ENCODE assay signal across 1 cellular context in the genomic region with DNA sequence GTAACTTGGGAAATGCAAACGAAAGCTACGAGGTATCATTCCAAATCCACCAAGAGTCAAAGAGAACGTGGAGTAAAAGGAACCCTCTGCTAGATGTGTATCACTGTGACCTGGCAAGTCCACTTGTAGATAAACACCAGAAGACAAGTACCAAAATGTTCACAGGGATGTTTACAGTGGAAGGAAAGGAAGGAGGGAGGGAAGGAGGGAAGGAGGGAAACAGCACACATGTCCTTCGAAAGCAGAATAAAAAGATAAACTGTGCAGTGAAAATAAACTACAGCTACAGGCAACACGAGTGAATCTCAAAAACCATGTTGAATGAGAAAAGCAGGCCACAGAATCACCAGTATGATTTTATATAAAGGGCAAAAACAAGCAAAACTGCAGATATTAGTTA.
TF ChIP-seq lines count a peak whose summit lies in the region.

No MANE protein-coding gene starts in this region.

TF ChIP-seq in WTC11, 78 proteins besides CTCF, POLR2A, EP300 and RAD21 (continued from another document):
- TF ChIP-seq, protein P1, sequence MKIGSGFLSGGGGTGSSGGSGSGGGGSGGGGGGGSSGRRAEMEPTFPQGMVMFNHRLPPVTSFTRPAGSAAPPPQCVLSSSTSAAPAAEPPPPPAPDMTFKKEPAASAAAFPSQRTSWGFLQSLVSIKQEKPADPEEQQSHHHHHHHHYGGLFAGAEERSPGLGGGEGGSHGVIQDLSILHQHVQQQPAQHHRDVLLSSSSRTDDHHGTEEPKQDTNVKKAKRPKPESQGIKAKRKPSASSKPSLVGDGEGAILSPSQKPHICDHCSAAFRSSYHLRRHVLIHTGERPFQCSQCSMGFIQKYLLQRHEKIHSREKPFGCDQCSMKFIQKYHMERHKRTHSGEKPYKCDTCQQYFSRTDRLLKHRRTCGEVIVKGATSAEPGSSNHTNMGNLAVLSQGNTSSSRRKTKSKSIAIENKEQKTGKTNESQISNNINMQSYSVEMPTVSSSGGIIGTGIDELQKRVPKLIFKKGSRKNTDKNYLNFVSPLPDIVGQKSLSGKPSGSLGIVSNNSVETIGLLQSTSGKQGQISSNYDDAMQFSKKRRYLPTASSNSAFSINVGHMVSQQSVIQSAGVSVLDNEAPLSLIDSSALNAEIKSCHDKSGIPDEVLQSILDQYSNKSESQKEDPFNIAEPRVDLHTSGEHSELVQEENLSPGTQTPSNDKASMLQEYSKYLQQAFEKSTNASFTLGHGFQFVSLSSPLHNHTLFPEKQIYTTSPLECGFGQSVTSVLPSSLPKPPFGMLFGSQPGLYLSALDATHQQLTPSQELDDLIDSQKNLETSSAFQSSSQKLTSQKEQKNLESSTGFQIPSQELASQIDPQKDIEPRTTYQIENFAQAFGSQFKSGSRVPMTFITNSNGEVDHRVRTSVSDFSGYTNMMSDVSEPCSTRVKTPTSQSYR (CRISPR knock-in tag; IDR thresholded peaks at IDR 0.05): no peak
- TF ChIP-seq, protein P2, sequence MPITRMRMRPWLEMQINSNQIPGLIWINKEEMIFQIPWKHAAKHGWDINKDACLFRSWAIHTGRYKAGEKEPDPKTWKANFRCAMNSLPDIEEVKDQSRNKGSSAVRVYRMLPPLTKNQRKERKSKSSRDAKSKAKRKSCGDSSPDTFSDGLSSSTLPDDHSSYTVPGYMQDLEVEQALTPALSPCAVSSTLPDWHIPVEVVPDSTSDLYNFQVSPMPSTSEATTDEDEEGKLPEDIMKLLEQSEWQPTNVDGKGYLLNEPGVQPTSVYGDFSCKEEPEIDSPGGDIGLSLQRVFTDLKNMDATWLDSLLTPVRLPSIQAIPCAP (CRISPR knock-in tag; IDR thresholded peaks at IDR 0.05): no peak
- TF ChIP-seq CBFB (CRISPR knock-in tag; IDR thresholded peaks at IDR 0.05; ENCODE audit: low read depth) (no peak), EMX1 (CRISPR knock-in tag; IDR thresholded peaks at IDR 0.05) (no peak), FOXP1 (CRISPR knock-in tag; IDR thresholded peaks at IDR 0.05; ENCODE audit: borderline replicate concordance) (no peak), JUN (CRISPR knock-in tag; IDR thresholded peaks at IDR 0.05) (no peak), ZBTB21 (CRISPR knock-in tag; IDR thresholded peaks at IDR 0.05; ENCODE audit: borderline replicate concordance) (no peak), TCF7 (CRISPR knock-in tag; IDR thresholded peaks at IDR 0.05; ENCODE audit: low read depth) (no peak)
- TF ChIP-seq, protein P3, sequence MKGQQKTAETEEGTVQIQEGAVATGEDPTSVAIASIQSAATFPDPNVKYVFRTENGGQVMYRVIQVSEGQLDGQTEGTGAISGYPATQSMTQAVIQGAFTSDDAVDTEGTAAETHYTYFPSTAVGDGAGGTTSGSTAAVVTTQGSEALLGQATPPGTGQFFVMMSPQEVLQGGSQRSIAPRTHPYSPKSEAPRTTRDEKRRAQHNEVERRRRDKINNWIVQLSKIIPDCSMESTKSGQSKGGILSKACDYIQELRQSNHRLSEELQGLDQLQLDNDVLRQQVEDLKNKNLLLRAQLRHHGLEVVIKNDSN (CRISPR knock-in tag; IDR thresholded peaks at IDR 0.05): no peak
- TF ChIP-seq, protein P4, sequence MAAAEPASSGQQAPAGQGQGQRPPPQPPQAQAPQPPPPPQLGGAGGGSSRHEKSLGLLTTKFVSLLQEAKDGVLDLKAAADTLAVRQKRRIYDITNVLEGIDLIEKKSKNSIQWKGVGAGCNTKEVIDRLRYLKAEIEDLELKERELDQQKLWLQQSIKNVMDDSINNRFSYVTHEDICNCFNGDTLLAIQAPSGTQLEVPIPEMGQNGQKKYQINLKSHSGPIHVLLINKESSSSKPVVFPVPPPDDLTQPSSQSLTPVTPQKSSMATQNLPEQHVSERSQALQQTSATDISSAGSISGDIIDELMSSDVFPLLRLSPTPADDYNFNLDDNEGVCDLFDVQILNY (CRISPR knock-in tag; IDR thresholded peaks at IDR 0.05): no peak
- TF ChIP-seq, protein P5, sequence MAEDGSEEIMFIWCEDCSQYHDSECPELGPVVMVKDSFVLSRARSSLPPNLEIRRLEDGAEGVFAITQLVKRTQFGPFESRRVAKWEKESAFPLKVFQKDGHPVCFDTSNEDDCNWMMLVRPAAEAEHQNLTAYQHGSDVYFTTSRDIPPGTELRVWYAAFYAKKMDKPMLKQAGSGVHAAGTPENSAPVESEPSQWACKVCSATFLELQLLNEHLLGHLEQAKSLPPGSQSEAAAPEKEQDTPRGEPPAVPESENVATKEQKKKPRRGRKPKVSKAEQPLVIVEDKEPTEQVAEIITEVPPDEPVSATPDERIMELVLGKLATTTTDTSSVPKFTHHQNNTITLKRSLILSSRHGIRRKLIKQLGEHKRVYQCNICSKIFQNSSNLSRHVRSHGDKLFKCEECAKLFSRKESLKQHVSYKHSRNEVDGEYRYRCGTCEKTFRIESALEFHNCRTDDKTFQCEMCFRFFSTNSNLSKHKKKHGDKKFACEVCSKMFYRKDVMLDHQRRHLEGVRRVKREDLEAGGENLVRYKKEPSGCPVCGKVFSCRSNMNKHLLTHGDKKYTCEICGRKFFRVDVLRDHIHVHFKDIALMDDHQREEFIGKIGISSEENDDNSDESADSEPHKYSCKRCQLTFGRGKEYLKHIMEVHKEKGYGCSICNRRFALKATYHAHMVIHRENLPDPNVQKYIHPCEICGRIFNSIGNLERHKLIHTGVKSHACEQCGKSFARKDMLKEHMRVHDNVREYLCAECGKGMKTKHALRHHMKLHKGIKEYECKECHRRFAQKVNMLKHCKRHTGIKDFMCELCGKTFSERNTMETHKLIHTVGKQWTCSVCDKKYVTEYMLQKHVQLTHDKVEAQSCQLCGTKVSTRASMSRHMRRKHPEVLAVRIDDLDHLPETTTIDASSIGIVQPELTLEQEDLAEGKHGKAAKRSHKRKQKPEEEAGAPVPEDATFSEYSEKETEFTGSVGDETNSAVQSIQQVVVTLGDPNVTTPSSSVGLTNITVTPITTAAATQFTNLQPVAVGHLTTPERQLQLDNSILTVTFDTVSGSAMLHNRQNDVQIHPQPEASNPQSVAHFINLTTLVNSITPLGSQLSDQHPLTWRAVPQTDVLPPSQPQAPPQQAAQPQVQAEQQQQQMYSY (CRISPR knock-in tag; IDR thresholded peaks at IDR 0.05): no peak
